Comparison of ENCODE assay signal across 1 cellular context in the genomic region with DNA sequence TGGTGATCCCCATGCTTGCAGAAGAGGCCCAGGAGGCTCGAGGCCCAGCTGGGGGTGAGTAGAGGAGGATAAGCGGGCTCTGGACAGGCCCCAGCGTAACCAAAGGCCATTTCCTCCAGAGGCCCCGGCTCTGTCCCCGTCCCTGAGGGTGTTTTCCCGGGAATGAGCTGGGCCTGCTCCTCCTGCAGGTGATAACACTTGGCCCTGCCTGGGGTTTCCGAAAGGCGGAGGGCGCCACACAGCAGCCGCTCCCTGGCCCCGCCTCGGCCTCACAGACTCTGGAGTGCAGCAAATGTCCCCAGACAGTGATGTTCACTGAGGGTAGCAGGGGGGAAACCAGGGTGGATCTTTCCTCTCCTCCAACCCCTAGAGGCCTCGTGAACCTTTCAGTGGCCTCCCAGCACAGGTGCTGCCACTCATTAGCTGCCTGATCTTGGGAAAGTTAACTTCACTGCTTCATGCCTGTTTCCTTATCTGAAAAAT.
TF ChIP-seq lines count a peak whose summit lies in the region.

No MANE protein-coding gene starts in this region.

TF ChIP-seq in HCT116, 20 proteins besides CTCF, POLR2A, EP300 and RAD21 (continued from another document):
- no peak for TF ChIP-seq YY1 (IDR thresholded peaks at IDR 0.05; ENCODE audit: extremely low read depth, insufficient replicate concordance, low read depth, low read length)
- TF ChIP-seq, protein P1, sequence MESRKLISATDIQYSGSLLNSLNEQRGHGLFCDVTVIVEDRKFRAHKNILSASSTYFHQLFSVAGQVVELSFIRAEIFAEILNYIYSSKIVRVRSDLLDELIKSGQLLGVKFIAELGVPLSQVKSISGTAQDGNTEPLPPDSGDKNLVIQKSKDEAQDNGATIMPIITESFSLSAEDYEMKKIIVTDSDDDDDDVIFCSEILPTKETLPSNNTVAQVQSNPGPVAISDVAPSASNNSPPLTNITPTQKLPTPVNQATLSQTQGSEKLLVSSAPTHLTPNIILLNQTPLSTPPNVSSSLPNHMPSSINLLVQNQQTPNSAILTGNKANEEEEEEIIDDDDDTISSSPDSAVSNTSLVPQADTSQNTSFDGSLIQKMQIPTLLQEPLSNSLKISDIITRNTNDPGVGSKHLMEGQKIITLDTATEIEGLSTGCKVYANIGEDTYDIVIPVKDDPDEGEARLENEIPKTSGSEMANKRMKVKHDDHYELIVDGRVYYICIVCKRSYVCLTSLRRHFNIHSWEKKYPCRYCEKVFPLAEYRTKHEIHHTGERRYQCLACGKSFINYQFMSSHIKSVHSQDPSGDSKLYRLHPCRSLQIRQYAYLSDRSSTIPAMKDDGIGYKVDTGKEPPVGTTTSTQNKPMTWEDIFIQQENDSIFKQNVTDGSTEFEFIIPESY (IDR thresholded peaks at IDR 0.05; ENCODE audit: extremely low read depth, insufficient replicate concordance, low read length), result no peak
- TF ChIP-seq SRF (IDR thresholded peaks at IDR 0.05; ENCODE audit: low read depth), result no peak
- TF ChIP-seq JUND (IDR thresholded peaks at IDR 0.05), result no peak
- TF ChIP-seq FOSL1 (IDR thresholded peaks at IDR 0.05; ENCODE audit: low read depth), result no peak
- TF ChIP-seq, protein P2, sequence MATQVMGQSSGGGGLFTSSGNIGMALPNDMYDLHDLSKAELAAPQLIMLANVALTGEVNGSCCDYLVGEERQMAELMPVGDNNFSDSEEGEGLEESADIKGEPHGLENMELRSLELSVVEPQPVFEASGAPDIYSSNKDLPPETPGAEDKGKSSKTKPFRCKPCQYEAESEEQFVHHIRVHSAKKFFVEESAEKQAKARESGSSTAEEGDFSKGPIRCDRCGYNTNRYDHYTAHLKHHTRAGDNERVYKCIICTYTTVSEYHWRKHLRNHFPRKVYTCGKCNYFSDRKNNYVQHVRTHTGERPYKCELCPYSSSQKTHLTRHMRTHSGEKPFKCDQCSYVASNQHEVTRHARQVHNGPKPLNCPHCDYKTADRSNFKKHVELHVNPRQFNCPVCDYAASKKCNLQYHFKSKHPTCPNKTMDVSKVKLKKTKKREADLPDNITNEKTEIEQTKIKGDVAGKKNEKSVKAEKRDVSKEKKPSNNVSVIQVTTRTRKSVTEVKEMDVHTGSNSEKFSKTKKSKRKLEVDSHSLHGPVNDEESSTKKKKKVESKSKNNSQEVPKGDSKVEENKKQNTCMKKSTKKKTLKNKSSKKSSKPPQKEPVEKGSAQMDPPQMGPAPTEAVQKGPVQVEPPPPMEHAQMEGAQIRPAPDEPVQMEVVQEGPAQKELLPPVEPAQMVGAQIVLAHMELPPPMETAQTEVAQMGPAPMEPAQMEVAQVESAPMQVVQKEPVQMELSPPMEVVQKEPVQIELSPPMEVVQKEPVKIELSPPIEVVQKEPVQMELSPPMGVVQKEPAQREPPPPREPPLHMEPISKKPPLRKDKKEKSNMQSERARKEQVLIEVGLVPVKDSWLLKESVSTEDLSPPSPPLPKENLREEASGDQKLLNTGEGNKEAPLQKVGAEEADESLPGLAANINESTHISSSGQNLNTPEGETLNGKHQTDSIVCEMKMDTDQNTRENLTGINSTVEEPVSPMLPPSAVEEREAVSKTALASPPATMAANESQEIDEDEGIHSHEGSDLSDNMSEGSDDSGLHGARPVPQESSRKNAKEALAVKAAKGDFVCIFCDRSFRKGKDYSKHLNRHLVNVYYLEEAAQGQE (IDR thresholded peaks at IDR 0.05; ENCODE audit: low read depth), result no peak
